22 cellular contexts compared by ENCODE assay signal in genomic region chr12:10249690-10250455, GRCh38. TPM values are rescaled to one million over a fixed set of nuclear protein-coding genes. Genes with fewer than 3 reads are reported as not detected.
DNase-seq lines count a peak whose midpoint lies in the region; ATAC-seq and TF ChIP-seq lines count a peak whose summit lies in the region.
"Had no signal": no experiment of that assay in that cellular context is flagged by ENCODE, and none has a peak within 500 bp of the region (broad histone marks: within the 10 kb centered on the region; RNA-seq: fewer than 3 reads in every experiment).

No MANE protein-coding gene starts in this region.

- H3K27ac ChIP-seq in SK-N-MC, result peak overlapping the region; percentile 78
- H3K27ac ChIP-seq in upper lobe of right lung, result no peak overlapping the region
- H3K27ac ChIP-seq: dorsolateral prefrontal cortex, left lung, parathyroid adenoma, sigmoid colon, thoracic aorta had no signal

- no peak overlapping the region for H3K9ac ChIP-seq in SK-N-MC (ENCODE audit: insufficient read length)
- H3K9ac ChIP-seq: parathyroid adenoma had no signal

- TF ChIP-seq CTCF in upper lobe of right lung (IDR thresholded peaks at IDR 0.05), result no peak

- H3K9me3 ChIP-seq in SK-N-MC (ENCODE audit: low read depth, low read length), result no peaks in the 10 kb centered on the region
- no peaks in the 10 kb centered on the region for H3K9me3 ChIP-seq in upper lobe of right lung
- H3K9me3 ChIP-seq: thoracic aorta had no signal

- intact Hi-C loops in upper lobe of right lung (cut with DNase I), result no loop called here

- peak; percentile 35 for ATAC-seq in upper lobe of right lung
- ATAC-seq in HG03521 (IDR thresholded peaks at IDR 0.05; ENCODE audit: unreplicated experiment), result no peak
- ATAC-seq: left lung had no signal

- H3K27me3 ChIP-seq in upper lobe of right lung, result no peaks in the 10 kb centered on the region
- H3K27me3 ChIP-seq: dorsolateral prefrontal cortex, left lung, sigmoid colon had no signal

- peak; percentile 6 to 24 for DNase-seq in stimulated activated CD8-positive, alpha-beta memory T cell treated with anti-CD3 and anti-CD28 coated beads, Interleukin-7, amount 100 ng/mL, for 1 hour (ENCODE audit: low read depth in 2 of 2)
- DNase-seq in stimulated activated CD8-positive, alpha-beta memory T cell treated with anti-CD3 and anti-CD28 coated beads, Interleukin-4, amount 100 ng/mL, for 48 hours, result no peak
- DNase-seq in SK-N-MC (ENCODE audit: low read depth, low spot score) (no peak), foreskin melanocyte (peak; percentile 81), upper lobe of right lung (no peak), dedifferentiated amniotic fluid mesenchymal stem cell (ENCODE audit: extremely low spot score) (no peak)
- no peak for DNase-seq in activated CD4-positive, alpha-beta T cell treated with anti-CD3 and anti-CD28 coated beads for 1 hour
- DNase-seq: activated naive CD4-positive, alpha-beta T cell treated with Interleukin-2 at 50 U/mL for 16 hours; CD4-positive, CD25-positive, alpha-beta regulatory T cell; central memory CD4-positive, alpha-beta T cell; DMS153; dorsolateral prefrontal cortex; HCEC 1CT; KG1; left lung; NCI-H187; NCI-H69; sigmoid colon; SW 1271 had no signal

- no peaks in the 10 kb centered on the region for H3K36me3 ChIP-seq in SK-N-MC (ENCODE audit: insufficient read depth, low read length)
- H3K36me3 ChIP-seq in upper lobe of right lung, result no peaks in the 10 kb centered on the region
- H3K36me3 ChIP-seq: left lung, sigmoid colon, thoracic aorta had no signal

- no peak overlapping the region for H3K4me3 ChIP-seq in SK-N-MC
- H3K4me3 ChIP-seq in upper lobe of right lung, result no peak overlapping the region
- H3K4me3 ChIP-seq: dorsolateral prefrontal cortex, left lung, sigmoid colon, thoracic aorta had no signal

- no peaks in the 10 kb centered on the region for H3K4me1 ChIP-seq in upper lobe of right lung
- H3K4me1 ChIP-seq: left lung, parathyroid adenoma, sigmoid colon had no signal

RNA-seq across cellular contexts. Expression of gene GABARAPL1, which starts 37.2 kb away (rescaled TPM):
- total RNA-seq in upper lobe of right lung, result 114 TPM

RNA-seq across cellular contexts. Expression of gene KLRD1, which starts 57.8 kb away (rescaled TPM):
- 13.3 TPM for total RNA-seq in upper lobe of right lung

Comparison
In these comparisons a context has a peak if more than half of its experiments do, and no peak if none do; other contexts are left out.
1. DNase-seq: peak in stimulated activated CD8-positive, alpha-beta memory T cell treated with anti-CD3 and anti-CD28 coated beads, Interleukin-7, amount 100 ng/mL, for 1 hour (2 of 2) and foreskin melanocyte (single experiment); none in stimulated activated CD8-positive, alpha-beta memory T cell treated with anti-CD3 and anti-CD28 coated beads, Interleukin-4, amount 100 ng/mL, for 48 hours (single experiment), SK-N-MC (single experiment), upper lobe of right lung (single experiment), dedifferentiated amniotic fluid mesenchymal stem cell (single experiment) and activated CD4-positive, alpha-beta T cell treated with anti-CD3 and anti-CD28 coated beads for 1 hour (single experiment).